ENCODE assay signal across 1 cellular context in the genomic region with DNA sequence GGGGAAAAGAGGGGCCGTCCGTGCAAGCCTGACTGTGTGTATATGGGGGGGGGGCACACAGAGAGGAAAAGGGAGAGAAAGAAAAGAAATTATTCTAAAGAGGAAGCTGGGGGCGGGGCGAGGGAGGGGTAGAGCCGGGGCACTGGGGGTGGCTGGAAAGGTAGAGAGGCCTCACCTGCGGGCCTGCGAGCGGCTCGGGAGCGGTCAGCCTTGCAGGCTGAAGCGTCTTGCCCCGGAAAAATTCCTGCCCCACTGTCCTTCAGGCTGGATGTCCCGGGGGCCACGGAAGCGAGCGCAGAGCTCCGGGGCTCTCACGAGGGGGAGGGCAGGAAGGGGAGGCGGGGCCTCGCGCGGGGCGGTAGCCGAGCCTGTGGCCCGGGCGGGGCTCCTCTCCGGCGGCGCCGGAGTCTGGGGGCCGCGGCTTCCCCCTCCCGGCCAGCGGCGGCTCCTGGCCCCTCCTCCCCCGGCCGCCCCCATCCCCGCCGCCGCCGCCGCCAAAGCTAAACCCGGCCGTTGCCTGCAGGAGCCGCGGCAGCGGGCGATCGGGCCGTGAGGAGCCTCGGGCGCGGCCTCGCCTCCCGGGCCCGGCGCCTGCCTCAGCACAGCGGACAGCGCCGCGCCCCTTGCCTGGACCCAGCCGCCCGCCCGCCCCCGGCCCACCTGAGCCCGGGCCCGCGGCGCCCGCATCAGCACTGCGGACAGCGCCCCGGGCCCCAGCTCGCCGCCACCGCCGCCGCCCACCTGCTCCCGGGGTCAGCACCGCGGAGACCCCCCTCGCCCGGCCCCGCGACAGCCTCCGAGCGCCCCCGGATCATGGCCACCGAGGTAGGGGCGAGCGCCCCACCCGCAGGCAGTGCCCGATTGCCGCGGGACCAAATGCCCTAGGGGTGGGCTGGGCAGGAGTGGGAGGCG.
TF ChIP-seq lines count a peak whose summit lies in the region.

TSS of gene GOLGA7B (plus strand) at position 353 of the 912 bp plus-strand sequence. CDS start at position 814, 461 bp downstream.

TF ChIP-seq in GM12878, 131 proteins besides CTCF, POLR2A, EP300 and RAD21 (continued from another document):
- TF ChIP-seq PRDM15 (CRISPR knock-in tag; IDR thresholded peaks at IDR 0.05) = no peak
- TF ChIP-seq REST (IDR thresholded peaks at IDR 0.05; ENCODE audit: low read depth, low read length) = peak; percentile 75
- no peak for TF ChIP-seq ZNF274 (IDR thresholded peaks at IDR 0.05; ENCODE audit: insufficient read depth, insufficient read length)
- no peak for TF ChIP-seq ZNF217 (IDR thresholded peaks at IDR 0.05)
